Comparison of ENCODE assay signal across 8 cellular contexts in the genomic region with DNA sequence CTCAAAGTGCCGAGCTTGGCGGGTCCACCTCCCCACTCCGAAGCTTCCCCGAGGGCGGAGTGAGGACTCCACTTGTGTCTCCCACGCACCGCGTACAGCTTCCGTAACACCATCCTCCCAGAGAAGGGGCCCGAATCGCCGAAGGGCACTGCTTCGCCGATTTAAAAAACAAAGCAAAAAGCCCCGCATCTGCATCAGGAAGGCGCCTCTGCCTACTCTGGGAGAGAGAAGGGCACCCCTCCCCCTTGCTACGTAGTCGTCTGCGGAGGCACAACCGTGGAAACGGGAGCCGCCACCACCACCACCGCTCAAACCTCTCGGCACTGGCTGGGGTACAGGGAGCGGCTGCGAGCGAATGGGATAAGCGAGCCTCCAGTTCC. TPM values are rescaled to one million over a fixed set of nuclear protein-coding genes. Genes with fewer than 3 reads are reported as not detected.
DNase-seq lines count a peak whose midpoint lies in the region; ATAC-seq and TF ChIP-seq lines count a peak whose summit lies in the region.

No MANE protein-coding gene starts in this region.

- no peaks in the 10 kb centered on the region for H3K27me3 ChIP-seq in AG04450 (ENCODE audit: control insufficient read depth, insufficient read depth, low read length)
- H3K27me3 ChIP-seq in PC-3 (ENCODE audit: low read length), result no peaks in the 10 kb centered on the region
- no peaks in the 10 kb centered on the region for H3K27me3 ChIP-seq in gastroesophageal sphincter
- H3K27me3 ChIP-seq in trophoblast cell (ENCODE audit: insufficient read depth, low read length), result no peaks in the 10 kb centered on the region
- no peaks in the 10 kb centered on the region for H3K27me3 ChIP-seq in transverse colon

- H3K27ac ChIP-seq in AG04450 (ENCODE audit: low read depth, low read length) (peak overlapping the region; percentile 99), PC-3 (ENCODE audit: low read length) (peak overlapping the region; percentile 84), gastroesophageal sphincter (peak overlapping the region; percentile 70 to 96 (median 96)), trophoblast cell (ENCODE audit: low read depth, low read length) (peak overlapping the region; percentile 88), transverse colon (peak overlapping the region; percentile 93 to 99 (median 96))

- H3K4ac ChIP-seq in trophoblast cell (ENCODE audit: low read depth, low read length), result peak overlapping the region; percentile 47

- peak overlapping the region; percentile 86 for H3K14ac ChIP-seq in trophoblast cell (ENCODE audit: low read length)

- intact Hi-C loops in PC-3 (cut with micrococcal nuclease), result no loop called here
- intact Hi-C loops in activated T-helper 2 cell treated with anti-CD3 and anti-CD28 coated beads, Interferon-gamma antibody, Interleukin-2, Interleukin-4, amounts not matched to agents 10 μg/mL and 5 μg/mL and 100 μg/mL, durations not matched to agents 14 hours and 24 hours and 36 hours (cut with micrococcal nuclease), result loop anchor here (1.0 to 5.0 kb wide), 7 partner anchors 27 to 333 kb away; partner anchors contain the start of genes CEP19, PAK2, PIGX and PIGZ
- intact Hi-C loops in transverse colon (cut with DNase I; ENCODE audit: low total_unique reads), result no loop called here

- H3K9ac ChIP-seq in PC-3 (ENCODE audit: low read length) (peak overlapping the region; percentile 97), trophoblast cell (ENCODE audit: low read length) (peak overlapping the region; percentile 93)

- POLR2A ChIA-PET in AG04450 (lab: Yijun Ruan, JAX) (interaction anchor here (0.5 to 1.2 kb wide), 5 partner anchors 28 to 612 kb away, joined by 4 to 8 read pairs (median 4); partner anchors contain the start of genes PAK2, PIGZ and SENP5), PC-3 (lab: Charles Lee; ENCODE audit: unreplicated experiment) (interaction anchor here (0.6 to 0.7 kb wide), 2 partner anchors 72 to 226 kb away, joined by 3 to 5 read pairs; no protein-coding TSS in a partner anchor)

- no peak for TF ChIP-seq POLR2A in gastroesophageal sphincter (IDR thresholded peaks at IDR 0.05)
- no peak for TF ChIP-seq POLR2A in transverse colon (IDR thresholded peaks at IDR 0.05)

- in situ Hi-C loops in transverse colon (cut with MboI; ENCODE audit: low pct_ligation_motif_present in 1 of 4, low pct_unique_long_range_greater_than_20kb in 1 of 4, low sequenced_read_pairs in 3 of 4), result no loop called here

- no peak for TF ChIP-seq CTCF in AG04450 (IDR thresholded peaks at IDR 0.05; ENCODE audit: low read depth, low read length)
- no peak for TF ChIP-seq CTCF in PC-3 (conservative IDR thresholded peaks at IDR 0.05; ENCODE audit: low read depth, low read length)
- TF ChIP-seq CTCF in gastroesophageal sphincter (IDR thresholded peaks at IDR 0.05), result no peak
- no peak for TF ChIP-seq CTCF in transverse colon (IDR thresholded peaks at IDR 0.05)

- H2BK5ac ChIP-seq in trophoblast cell (ENCODE audit: low read depth, low read length, poor library complexity), result peak overlapping the region; percentile 65

- WGBS in gastroesophageal sphincter (ENCODE audit: low coverage in 1 of 2), 2 donors, result 0% methylated on average over 2 to 3 of the region's 28 CpGs
- WGBS in trophoblast cell (ENCODE audit: extremely low coverage, insufficient coverage, insufficient read length), result no CpG with 5 or more reads among the region's 28 CpGs
- WGBS in transverse colon (ENCODE audit: low coverage in 1 of 2), 2 donors, result 1% methylated on average over 28 of the region's 28 CpGs; no CpG with 5 or more reads in 1 of the 2 donors

- peak overlapping the region; percentile 90 for H4K8ac ChIP-seq in trophoblast cell (ENCODE audit: low read depth, low read length)

- no peaks in the 10 kb centered on the region for H3K9me2 ChIP-seq in PC-3 (replicated peaks; ENCODE audit: low read length)

- peak overlapping the region; percentile 93 for H3K27ac Mint-ChIP-seq in activated T-helper 2 cell treated with anti-CD3 and anti-CD28 coated beads, Interferon-gamma antibody, Interleukin-2, Interleukin-4, amounts not matched to agents 10 μg/mL and 5 μg/mL and 100 μg/mL, durations not matched to agents 14 hours and 24 hours and 36 hours

- peak overlapping the region; percentile 99 for H3K4me3 Mint-ChIP-seq in activated T-helper 2 cell treated with anti-CD3 and anti-CD28 coated beads, Interferon-gamma antibody, Interleukin-2, Interleukin-4, amounts not matched to agents 10 μg/mL and 5 μg/mL and 100 μg/mL, durations not matched to agents 14 hours and 24 hours and 36 hours (ENCODE audit: low read depth)

- H2AFZ ChIP-seq in PC-3 (ENCODE audit: low read length) (peak overlapping the region; percentile 90), trophoblast cell (ENCODE audit: insufficient read depth, low read length, poor library complexity) (peak overlapping the region; percentile 72)

- DNase-seq in AG04450 (ENCODE audit: low read depth, low spot score), result no peak
- peak; percentile 39 for DNase-seq in PC-3
- peak; percentile 54 for DNase-seq in activated T-helper 2 cell treated with anti-CD3 and anti-CD28 coated beads, Interferon-gamma antibody, Interleukin-2, Interleukin-4, amounts not matched to agents 10 μg/mL and 5 μg/mL and 100 μg/mL, durations not matched to agents 14 hours and 24 hours and 36 hours (ENCODE audit: low spot score)
- DNase-seq in trophoblast cell, result peak; percentile 34 to 65
- peak; percentile 60 for DNase-seq in transverse colon

- H3K79me1 ChIP-seq in trophoblast cell (ENCODE audit: low read length), result peaks cover 10% of the 10 kb centered on the region

- H2BK120ac ChIP-seq in trophoblast cell (ENCODE audit: insufficient read depth, low read length, poor library complexity), result peak overlapping the region; percentile 69

- peaks cover 34% of the 10 kb centered on the region for H3K36me3 ChIP-seq in PC-3 (ENCODE audit: low read depth, low read length)
- peaks cover 0 to 40% of the 10 kb centered on the region in 2 donors for H3K36me3 ChIP-seq in gastroesophageal sphincter
- peaks cover 8 to 19% of the 10 kb centered on the region in 2 experiments for H3K36me3 ChIP-seq in trophoblast cell (ENCODE audit: control insufficient read depth in 1 of 2, insufficient read depth in 2 of 2, low read length in 2 of 2)
- H3K36me3 ChIP-seq in transverse colon, result peaks cover 0 to 22% (median 10%) of the 10 kb centered on the region in 4 donors

- H3K4me1 ChIP-seq in PC-3 (ENCODE audit: insufficient read depth, low read length) (peaks cover 13% of the 10 kb centered on the region), gastroesophageal sphincter (peaks cover 0 to 40% (median 15%) of the 10 kb centered on the region in 3 donors), trophoblast cell (ENCODE audit: control insufficient read depth in 1 of 2, insufficient read depth in 2 of 2, low read length in 2 of 2) (peaks cover 6 to 11% of the 10 kb centered on the region in 2 experiments), transverse colon (peaks cover 6 to 45% (median 20%) of the 10 kb centered on the region in 4 donors)

- TSS peak; percentile 80 for BruUV-seq in PC-3 (replicated peaks; lab: Mats Ljungman, UMichigan)

- H3K9me3 ChIP-seq in AG04450 (ENCODE audit: control insufficient read depth, insufficient read depth, low read length), result no peaks in the 10 kb centered on the region; the same call in 1 of the 2 replicates
- no peaks in the 10 kb centered on the region for H3K9me3 ChIP-seq in PC-3 (ENCODE audit: low read length)
- H3K9me3 ChIP-seq in gastroesophageal sphincter, result no peaks in the 10 kb centered on the region
- peaks cover 2% of the 10 kb centered on the region for H3K9me3 ChIP-seq in trophoblast cell (ENCODE audit: insufficient read depth, low read depth, low read length)
- no peaks in the 10 kb centered on the region for H3K9me3 ChIP-seq in transverse colon

- H3K4me3 ChIP-seq in AG04450 (ENCODE audit: low read depth, low read length) (peak overlapping the region; percentile 99), PC-3 (ENCODE audit: low read length) (peak overlapping the region; percentile 95), gastroesophageal sphincter (peak overlapping the region; percentile 83 to 86), trophoblast cell (ENCODE audit: low read depth, low read length) (peak overlapping the region; percentile 90), transverse colon (peak overlapping the region; percentile 86 to 100 (median 98))

- H3K79me2 ChIP-seq in PC-3 (ENCODE audit: low read length) (peaks cover 67% of the 10 kb centered on the region), trophoblast cell (ENCODE audit: control insufficient read depth, insufficient read depth, low read length, poor library complexity) (peaks cover 16% of the 10 kb centered on the region)

- CTCF ChIA-PET in AG04450 (lab: Charles Lee), result interaction anchor here (0.6 to 1.6 kb wide), 6 partner anchors 10 to 332 kb away, joined by 3 to 4 read pairs (median 3); no protein-coding TSS in a partner anchor
- CTCF ChIA-PET in PC-3 (lab: Charles Lee), result interaction anchor here (0.5 kb wide), 1 partner anchor 915 kb away, joined by 4 read pairs; no protein-coding TSS in a partner anchor

- no peaks in the 10 kb centered on the region for H3K27me3 Mint-ChIP-seq in activated T-helper 2 cell treated with anti-CD3 and anti-CD28 coated beads, Interferon-gamma antibody, Interleukin-2, Interleukin-4, amounts not matched to agents 10 μg/mL and 5 μg/mL and 100 μg/mL, durations not matched to agents 14 hours and 24 hours and 36 hours (ENCODE audit: low read depth)

- TF ChIP-seq EP300 in gastroesophageal sphincter (IDR thresholded peaks at IDR 0.05) (no peak), transverse colon (IDR thresholded peaks at IDR 0.05; ENCODE audit: low read depth) (no peak)

- H3K4me1 Mint-ChIP-seq in activated T-helper 2 cell treated with anti-CD3 and anti-CD28 coated beads, Interferon-gamma antibody, Interleukin-2, Interleukin-4, amounts not matched to agents 10 μg/mL and 5 μg/mL and 100 μg/mL, durations not matched to agents 14 hours and 24 hours and 36 hours (ENCODE audit: low read depth), result peaks cover 41% of the 10 kb centered on the region

- peak overlapping the region; percentile 92 for H4K91ac ChIP-seq in trophoblast cell (ENCODE audit: low read depth, low read length)

- peaks cover 72% of the 10 kb centered on the region for H3K36me3 Mint-ChIP-seq in activated T-helper 2 cell treated with anti-CD3 and anti-CD28 coated beads, Interferon-gamma antibody, Interleukin-2, Interleukin-4, amounts not matched to agents 10 μg/mL and 5 μg/mL and 100 μg/mL, durations not matched to agents 14 hours and 24 hours and 36 hours (ENCODE audit: low read depth)

- peak overlapping the region; percentile 99 for H3K4me2 ChIP-seq in PC-3 (ENCODE audit: low read length)
- peak overlapping the region; percentile 87 for H3K4me2 ChIP-seq in trophoblast cell (ENCODE audit: low read length)

- no peak overlapping the region for H2BK12ac ChIP-seq in trophoblast cell (ENCODE audit: low read length)

- peak overlapping the region; percentile 67 for H3K18ac ChIP-seq in trophoblast cell (ENCODE audit: low read length)

- peaks cover 3% of the 10 kb centered on the region for H3F3A ChIP-seq in PC-3 (ENCODE audit: low read length, unreplicated experiment)

- no peaks in the 10 kb centered on the region for H3K9me3 Mint-ChIP-seq in activated T-helper 2 cell treated with anti-CD3 and anti-CD28 coated beads, Interferon-gamma antibody, Interleukin-2, Interleukin-4, amounts not matched to agents 10 μg/mL and 5 μg/mL and 100 μg/mL, durations not matched to agents 14 hours and 24 hours and 36 hours

- peak; percentile 21 for ATAC-seq in GM18867 (IDR thresholded peaks at IDR 0.05; ENCODE audit: unreplicated experiment)
- peak; percentile 25 for ATAC-seq in HG03135 (IDR thresholded peaks at IDR 0.05; ENCODE audit: unreplicated experiment)
- ATAC-seq in PC-3, result peak; percentile 54
- ATAC-seq in gastroesophageal sphincter, result peak; percentile 50

- no peak overlapping the region for H3K23ac ChIP-seq in trophoblast cell (ENCODE audit: low read length)

- peak overlapping the region; percentile 81 for H4K12ac ChIP-seq in trophoblast cell (ENCODE audit: low read depth, low read length)

- peaks cover 6% of the 10 kb centered on the region; the same call in 1 of the 2 replicates for H4K20me1 ChIP-seq in PC-3 (ENCODE audit: low read length)

- peak overlapping the region; percentile 27 for H2AK5ac ChIP-seq in trophoblast cell (ENCODE audit: low read length)

RNA-seq across cellular contexts. Expression of gene NCBP2, which starts 0.5 kb away (rescaled TPM):
- polyA plus RNA-seq in AG04450 (2011; rRNA removed), result 77.3 and 89.7 TPM in 2 replicates
- 56.7 and 70.6 TPM in 2 replicates for polyA minus RNA-seq in AG04450 (2011; rRNA and poly(A)+ RNA removed)
- total RNA-seq in PC-3 (2014; rRNA removed), result 119 and 131 TPM in 2 replicates
- 82.2 and 83.9 TPM in 2 replicates for total RNA-seq in activated T-helper 2 cell treated with anti-CD3 and anti-CD28 coated beads, Interferon-gamma antibody, Interleukin-2, Interleukin-4, amounts not matched to agents 10 μg/mL and 5 μg/mL and 100 μg/mL, durations not matched to agents 14 hours and 24 hours and 36 hours
- 10 to 100 TPM; 46.8 to 53.2 (median 49.7) TPM for total RNA-seq in gastroesophageal sphincter
- 54.5 and 56.4 TPM in 2 replicates for polyA plus RNA-seq in trophoblast cell (2013)
- total RNA-seq in transverse colon, result 10 to 100 TPM in 3 of 4 donors, 1 to 10 TPM in 1; 6.8 to 36.9 (median 31.8) TPM

RNA-seq across cellular contexts. Expression of gene PIGZ, which starts 26.8 kb away (rescaled TPM):
- polyA plus RNA-seq in AG04450 (2011; rRNA removed), result 0.15 and 0.17 TPM in 2 replicates
- polyA minus RNA-seq in AG04450 (2011; rRNA and poly(A)+ RNA removed), result 0.14 TPM in 1 of 2 replicates, not detected in the other
- total RNA-seq in PC-3 (2014; rRNA removed) (1.6 and 3.7 TPM in 2 replicates), gastroesophageal sphincter (10 to 100 TPM in 2 of 4 donors, 1 to 10 TPM in 2; 5.0 to 15.3 (median 10.5) TPM), transverse colon (100 to 1,000 TPM; 143 to 541 (median 233) TPM)
- total RNA-seq in activated T-helper 2 cell treated with anti-CD3 and anti-CD28 coated beads, Interferon-gamma antibody, Interleukin-2, Interleukin-4, amounts not matched to agents 10 μg/mL and 5 μg/mL and 100 μg/mL, durations not matched to agents 14 hours and 24 hours and 36 hours, result 2.1 and 2.4 TPM in 2 replicates
- polyA plus RNA-seq in trophoblast cell (2013), result 0.15 and 0.16 TPM in 2 replicates

Comparison
In these comparisons a context has a peak if more than half of its experiments do, and no peak if none do; other contexts are left out.
1. RNA of gene PIGZ, which starts 26.8 kb away (total RNA-seq): 143 to 541 TPM in transverse colon; 5.0 to 15.3 TPM in gastroesophageal sphincter, 2.1 to 2.4 TPM in activated T-helper 2 cell treated with anti-CD3 and anti-CD28 coated beads, Interferon-gamma antibody, Interleukin-2, Interleukin-4, amounts not matched to agents 10 μg/mL and 5 μg/mL and 100 μg/mL, durations not matched to agents 14 hours and 24 hours and 36 hours and 1.6 to 3.7 TPM in PC-3; every median in the first group is over 4 times any median in the second.
2. Peak in every context shown above with its lines, with median percentiles within 50 percentile points of each other: H3K27ac ChIP-seq, H3K4me3 ChIP-seq and ATAC-seq.